ENCODE assay signal across 1 cellular context in genomic region chr9:104374711-104375110, GRCh38.
TF ChIP-seq lines count a peak whose summit lies in the region.

No MANE protein-coding gene starts in this region.

TF ChIP-seq in SK-N-SH, 30 proteins besides CTCF, POLR2A, EP300 and RAD21 (continued from another document):
- no peak for TF ChIP-seq RCOR1 (IDR thresholded peaks at IDR 0.05; ENCODE audit: low read length)
- TF ChIP-seq TEAD4 (IDR thresholded peaks at IDR 0.05; ENCODE audit: borderline replicate concordance, insufficient read depth): no peak
- no peak for TF ChIP-seq GATA2 (CRISPR knock-in tag; IDR thresholded peaks at IDR 0.05)
- TF ChIP-seq ELF1 (IDR thresholded peaks at IDR 0.05): no peak
- no peak for TF ChIP-seq RFX5 (IDR thresholded peaks at IDR 0.05; ENCODE audit: low read length)
- TF ChIP-seq TCF12 (IDR thresholded peaks at IDR 0.05): no peak
- no peak for TF ChIP-seq FOXJ3 (CRISPR knock-in tag; IDR thresholded peaks at IDR 0.05)
- TF ChIP-seq RXRA (IDR thresholded peaks at IDR 0.05; ENCODE audit: borderline replicate concordance, low read depth): no peak
TF ChIP-seq in SK-N-SH: peak in this region for 0.
